14 cellular contexts compared by ENCODE assay signal in genomic region chr13:113793718-113794085, GRCh38. TPM values are rescaled to one million over a fixed set of nuclear protein-coding genes. Genes with fewer than 3 reads are reported as not detected.
DNase-seq lines count a peak whose midpoint lies in the region; ATAC-seq and TF ChIP-seq lines count a peak whose summit lies in the region.
"Had no signal": no experiment of that assay in that cellular context is flagged by ENCODE, and none has a peak within 500 bp of the region (broad histone marks: within the 10 kb centered on the region; RNA-seq: fewer than 3 reads in every experiment).

No MANE protein-coding gene starts in this region.

- no peak overlapping the region for H3K9ac ChIP-seq in endodermal cell (ENCODE audit: extremely low read depth, low read length, poor library complexity, severe bottlenecking)
- H3K9ac ChIP-seq: BLaER1 had no signal

- no peaks in the 10 kb centered on the region for H3K9me3 ChIP-seq in endodermal cell (ENCODE audit: control insufficient read depth, low read length)
- H3K9me3 ChIP-seq: BLaER1 had no signal

- H3K36me3 ChIP-seq in endodermal cell (ENCODE audit: control insufficient read depth, insufficient read depth, low read length), result no peaks in the 10 kb centered on the region

- peaks cover 2 to 3% (median 2%) of the 10 kb centered on the region in 3 donors for H3K27me3 Mint-ChIP-seq in CD14-positive monocyte (ENCODE audit: low read depth in 3 of 3)
- no peaks in the 10 kb centered on the region for H3K27me3 Mint-ChIP-seq in endodermal cell (ENCODE audit: insufficient read depth)
- H3K27me3 Mint-ChIP-seq in stimulated activated memory B cell treated with anti-CD40 and anti-IgM and Interleukin-4, amounts not matched to agents 10 μg/mL and 1 μg/mL and 100 μg/mL, for 72 hours, result peaks cover 7% of the 10 kb centered on the region

- H3K27ac Mint-ChIP-seq in CD14-positive monocyte (no peak overlapping the region), endodermal cell (no peak overlapping the region)
- H3K27ac Mint-ChIP-seq in stimulated activated memory B cell treated with anti-CD40 and anti-IgM and Interleukin-4, amounts not matched to agents 10 μg/mL and 1 μg/mL and 100 μg/mL, for 72 hours, result no peak overlapping the region
- H3K27ac Mint-ChIP-seq: CD4-positive, CD25-positive, alpha-beta regulatory T cell; HFFc6 had no signal

- H3K27me3 ChIP-seq in endodermal cell (ENCODE audit: control insufficient read depth, insufficient read depth, low read length, poor library complexity, severe bottlenecking), result no peaks in the 10 kb centered on the region
- H3K27me3 ChIP-seq: BLaER1 had no signal

- no peaks in the 10 kb centered on the region for H3K4me1 ChIP-seq in endodermal cell (ENCODE audit: control insufficient read depth, insufficient read depth, low read length)
- H3K4me1 ChIP-seq: BLaER1 had no signal

- 91 to 96% methylated on average over 4 to 15 of the region's 15 CpGs for WGBS in endodermal cell (ENCODE audit: insufficient coverage in 1 of 2, insufficient read length in 1 of 2), 2 experiments

- H3K9me3 Mint-ChIP-seq in CD14-positive monocyte (peaks cover 0 to 2% (median 0%) of the 10 kb centered on the region in 7 donors), endodermal cell (no peaks in the 10 kb centered on the region)
- H3K9me3 Mint-ChIP-seq in stimulated activated memory B cell treated with anti-CD40 and anti-IgM and Interleukin-4, amounts not matched to agents 10 μg/mL and 1 μg/mL and 100 μg/mL, for 72 hours, result no peaks in the 10 kb centered on the region
- H3K9me3 Mint-ChIP-seq: HFFc6 had no signal

- H3K27ac ChIP-seq in endodermal cell (ENCODE audit: low read depth, low read length), result no peak overlapping the region
- H3K27ac ChIP-seq: BLaER1, HL-60 had no signal

- H3K4me1 Mint-ChIP-seq in CD14-positive monocyte, result no peaks in the 10 kb centered on the region
- H3K4me1 Mint-ChIP-seq in endodermal cell, result no peaks in the 10 kb centered on the region
- no peaks in the 10 kb centered on the region for H3K4me1 Mint-ChIP-seq in stimulated activated memory B cell treated with anti-CD40 and anti-IgM and Interleukin-4, amounts not matched to agents 10 μg/mL and 1 μg/mL and 100 μg/mL, for 72 hours
- H3K4me1 Mint-ChIP-seq: CD4-positive, CD25-positive, alpha-beta regulatory T cell had no signal

- H3K4me3 Mint-ChIP-seq in CD14-positive monocyte, result no peak overlapping the region
- H3K4me3 Mint-ChIP-seq in endodermal cell, result no peak overlapping the region
- H3K4me3 Mint-ChIP-seq in stimulated activated memory B cell treated with anti-CD40 and anti-IgM and Interleukin-4, amounts not matched to agents 10 μg/mL and 1 μg/mL and 100 μg/mL, for 72 hours, result no peak overlapping the region
- H3K4me3 Mint-ChIP-seq: CD4-positive, CD25-positive, alpha-beta regulatory T cell; HFFc6 had no signal

- H3K36me3 Mint-ChIP-seq in CD14-positive monocyte, result no peaks in the 10 kb centered on the region
- no peaks in the 10 kb centered on the region for H3K36me3 Mint-ChIP-seq in endodermal cell (ENCODE audit: low read depth)
- H3K36me3 Mint-ChIP-seq in stimulated activated memory B cell treated with anti-CD40 and anti-IgM and Interleukin-4, amounts not matched to agents 10 μg/mL and 1 μg/mL and 100 μg/mL, for 72 hours, result no peaks in the 10 kb centered on the region
- H3K36me3 Mint-ChIP-seq: CD4-positive, CD25-positive, alpha-beta regulatory T cell had no signal

- DNase-seq in activated effector memory CD4-positive, alpha-beta T cell treated with anti-CD3 and anti-CD28 coated beads, Interleukin-2, amount 50 U/mL, for 16 hours, result peak; percentile 48
- no peak for DNase-seq in activated effector memory CD4-positive, alpha-beta T cell treated with Interleukin-2 at 50 U/mL for 16 hours
- DNase-seq in CD14-positive monocyte (ENCODE audit: low spot score) (peak; percentile 19), endodermal cell (peak; percentile 37), middle frontal gyrus (ENCODE audit: extremely low spot score, low spot score) (no peak)
- DNase-seq: 8988T; AML-193; CD4-positive, CD25-positive, alpha-beta regulatory T cell; HCEC 1CT; HFFc6 had no signal

- no peak for TF ChIP-seq CTCF in CD14-positive monocyte (IDR thresholded peaks at IDR 0.05)
- no peak for TF ChIP-seq CTCF in endodermal cell (conservative IDR thresholded peaks at IDR 0.05)

- peak; percentile 31 for ATAC-seq in stimulated activated memory B cell treated with anti-CD40 and anti-IgM and Interleukin-4, amounts not matched to agents 10 μg/mL and 1 μg/mL and 100 μg/mL, for 72 hours
- no peak for ATAC-seq in HG03439 (IDR thresholded peaks at IDR 0.05; ENCODE audit: unreplicated experiment)

- intact Hi-C loops in CD14-positive monocyte (cut with micrococcal nuclease), result no loop called here

- no peak overlapping the region for H3K4me3 ChIP-seq in endodermal cell (ENCODE audit: low read length)
- H3K4me3 ChIP-seq: BLaER1 had no signal

RNA-seq across cellular contexts. Expression of gene TMEM255B, which starts 34.7 kb away (rescaled TPM):
- polyA plus RNA-seq in CD14-positive monocyte, result 1 to 10 TPM; 5.9 to 7.5 TPM
- total RNA-seq in endodermal cell, result 1 to 10 TPM in 1 of 2 donors, under 1 TPM in 1; 0.55 to 2.1 TPM
- 2.4 TPM for polyA plus RNA-seq in endodermal cell (2013, experiment 1 of 2)
- polyA plus RNA-seq in endodermal cell (2013, experiment 2 of 2), result 1.9 TPM

Comparison
In these comparisons a context has a peak if more than half of its experiments do, and no peak if none do; other contexts are left out.
1. DNase-seq: peak in activated effector memory CD4-positive, alpha-beta T cell treated with anti-CD3 and anti-CD28 coated beads, Interleukin-2, amount 50 U/mL, for 16 hours (single experiment), CD14-positive monocyte (single experiment) and endodermal cell (single experiment); none in activated effector memory CD4-positive, alpha-beta T cell treated with Interleukin-2 at 50 U/mL for 16 hours (single experiment) and middle frontal gyrus (single experiment).